ENCODE assay signal across 11 cellular contexts in genomic region chr9:21810388-21810787, GRCh38. TPM values are rescaled to one million over a fixed set of nuclear protein-coding genes. Genes with fewer than 3 reads are reported as not detected.
DNase-seq lines count a peak whose midpoint lies in the region; TF ChIP-seq lines count a peak whose summit lies in the region.
"Had no signal": no experiment of that assay in that cellular context is flagged by ENCODE, and none has a peak within 500 bp of the region (broad histone marks: within the 10 kb centered on the region; RNA-seq: fewer than 3 reads in every experiment).

No MANE protein-coding gene starts in this region.

- peaks cover 14% of the 10 kb centered on the region for H3K36me3 Mint-ChIP-seq in progenitor cell of endocrine pancreas (ENCODE audit: insufficient read depth)

- peaks cover 99% of the 10 kb centered on the region for H3K79me2 ChIP-seq in mammary epithelial cell (ENCODE audit: insufficient read depth, low read length)

- no peaks in the 10 kb centered on the region for H3K9me3 Mint-ChIP-seq in progenitor cell of endocrine pancreas (ENCODE audit: low read depth)

- no peak overlapping the region for H2AFZ ChIP-seq in mammary epithelial cell (ENCODE audit: low read depth, low read length)

- H3K9me3 ChIP-seq in mammary epithelial cell (replicated peaks; ENCODE audit: insufficient read depth, low read length), result no peaks in the 10 kb centered on the region
- H3K9me3 ChIP-seq: SJCRH30 had no signal

- H3K4me2 ChIP-seq in mammary epithelial cell (ENCODE audit: insufficient read depth, low read depth, low read length), result no peak overlapping the region

- WGBS in mammary epithelial cell (ENCODE audit: low coverage, missing lambda C conversion rate), result 28% methylated on average over 2 of the region's 2 CpGs

- H3K27me3 Mint-ChIP-seq in progenitor cell of endocrine pancreas, result no peaks in the 10 kb centered on the region

- H3K4me3 Mint-ChIP-seq in progenitor cell of endocrine pancreas (ENCODE audit: low read depth), result no peak overlapping the region

- peaks cover 17% of the 10 kb centered on the region for H3K4me1 Mint-ChIP-seq in progenitor cell of endocrine pancreas (ENCODE audit: low read depth)

- H4K20me1 ChIP-seq in mammary epithelial cell (ENCODE audit: insufficient read depth, low read length), result no peaks in the 10 kb centered on the region

- peak overlapping the region; percentile 71 for H3K27ac Mint-ChIP-seq in progenitor cell of endocrine pancreas

- intact Hi-C loops in mammary epithelial cell (cut with micrococcal nuclease), result loop anchor here (5.0 kb wide), 2 partner anchors 492 to 573 kb away; no protein-coding TSS in a partner anchor

- CTCF ChIA-PET in mammary epithelial cell (lab: Charles Lee; ENCODE audit: low non-redundant PET), result no interaction called here

- H3K36me3 ChIP-seq in mammary epithelial cell (ENCODE audit: insufficient read depth, low read length), result peaks cover 33% of the 10 kb centered on the region

- TF ChIP-seq CTCF in mammary epithelial cell (conservative IDR thresholded peaks at IDR 0.05 in 1 of 2, IDR thresholded peaks at IDR 0.05 in 1 of 2; ENCODE audit: extremely low read depth in 1 of 2, insufficient read depth in 1 of 2, low read depth in 1 of 2, low read length in 2 of 2), result no peak
- TF ChIP-seq CTCF in progenitor cell of endocrine pancreas (IDR thresholded peaks at IDR 0.05; ENCODE audit: unreplicated experiment), result no peak

- dilution Hi-C loops in mammary epithelial cell (cut with HindIII; ENCODE audit: low sequenced_read_pairs), result loop anchor here (5.0 to 25.0 kb wide), 4 partner anchors 67 to 427 kb away; no protein-coding TSS in a partner anchor

- H3K27me3 ChIP-seq in mammary epithelial cell (ENCODE audit: insufficient read depth, low read length), result no peaks in the 10 kb centered on the region
- H3K27me3 ChIP-seq: SJCRH30 had no signal

- in situ Hi-C loops in mammary epithelial cell (cut with MboI; ENCODE audit: low sequenced_read_pairs in 2 of 2), result loop anchor here (5.0 to 10.0 kb wide), 6 partner anchors 194 to 634 kb away; partner anchors contain the start of genes CDKN2B (in 1 of the 2) and DMRTA1 (in 1 of the 2)

- H3K27ac ChIP-seq in mammary epithelial cell (ENCODE audit: insufficient read depth, low read depth, low read length), result peak overlapping the region; percentile 79
- H3K27ac ChIP-seq: 22Rv1, SJCRH30 had no signal

- peaks cover 59% of the 10 kb centered on the region for H3K4me1 ChIP-seq in mammary epithelial cell (ENCODE audit: insufficient read depth, low read length)
- H3K4me1 ChIP-seq: SJCRH30 had no signal

- no peak overlapping the region for H3K4me3 ChIP-seq in mammary epithelial cell (replicated peaks in 1 of 3; ENCODE audit: insufficient read depth in 1 of 3, low read depth in 2 of 3, low read length in 3 of 3)
- H3K4me3 ChIP-seq: SJCRH30 had no signal

- DNase-seq in NCI-H1436 (lab: John Stamatoyannopoulos, UW) (peak; percentile 14), NCI-H1436 treated with DMSO at 0.1 percent for 48 hours (lab: John Stamatoyannopoulos, UW) (no peak), LHCN-M2 (ENCODE audit: low read depth) (peak; percentile 69), mammary epithelial cell (peak; percentile 85), progenitor cell of endocrine pancreas (ENCODE audit: low spot score, unreplicated experiment) (no peak), GM19238 (ENCODE audit: insufficient read length, low spot score) (no peak), DMS53 treated with DMSO at 0.1 percent for 48 hours (lab: John Stamatoyannopoulos, UW; ENCODE audit: unreplicated experiment) (no peak), epidermal melanocyte (ENCODE audit: insufficient read length, low spot score) (no peak)
- DNase-seq: COR-L47 had no signal

- no peak overlapping the region for H3K9ac ChIP-seq in mammary epithelial cell (ENCODE audit: insufficient read depth, low read length)

- BruUV-seq in mammary epithelial cell (replicated peaks; lab: Mats Ljungman, UMichigan), result no TSS peak

RNA-seq across cellular contexts. Expression of gene MTAP, which starts 8.0 kb away (rescaled TPM):
- 60.0 and 67.5 TPM in 2 replicates for total RNA-seq in LHCN-M2 (2014; rRNA removed)
- 11.7 TPM for polyA plus RNA-seq in LHCN-M2 (2012)
- total RNA-seq in mammary epithelial cell, result 10 to 100 TPM; 51.5 to 96.9 TPM
- 59.0 TPM for polyA plus RNA-seq in mammary epithelial cell
- polyA minus RNA-seq in mammary epithelial cell, result 52.6 TPM
- total RNA-seq in progenitor cell of endocrine pancreas, result 73.4 and 85.9 TPM in 2 replicates

Comparison
In these comparisons a context has a peak if more than half of its experiments do, and no peak if none do; other contexts are left out.
1. DNase-seq: peak in NCI-H1436 (single experiment), LHCN-M2 (single experiment) and mammary epithelial cell (single experiment); none in NCI-H1436 treated with DMSO at 0.1 percent for 48 hours (single experiment), progenitor cell of endocrine pancreas (single experiment), GM19238 (single experiment), DMS53 treated with DMSO at 0.1 percent for 48 hours (single experiment) and epidermal melanocyte (single experiment).